In the genomic region with DNA sequence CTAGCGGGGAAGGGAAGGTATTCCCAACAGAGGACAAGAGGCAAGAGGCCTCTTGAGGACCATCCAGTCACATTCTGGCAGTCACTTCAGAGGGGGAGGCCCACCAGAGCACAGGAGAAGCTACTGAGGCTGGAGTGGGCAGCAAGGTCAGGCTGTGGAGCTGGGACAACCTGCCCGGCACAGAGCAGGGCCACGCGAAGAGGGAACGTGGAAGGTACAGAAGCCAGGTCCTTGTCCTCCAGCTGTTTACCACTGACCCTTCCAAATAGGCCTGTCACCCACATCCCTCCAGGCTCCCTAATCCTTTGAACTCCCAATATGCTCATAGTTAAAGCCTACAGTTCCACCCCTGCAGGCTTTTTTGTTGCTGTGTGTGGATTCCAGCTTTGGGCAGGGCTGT, we compare ENCODE assay signal across 23 cellular contexts.
"Had no signal": no experiment of that assay in that cellular context is flagged by ENCODE, and none has a peak within 500 bp of the region (broad histone marks: within the 10 kb centered on the region; RNA-seq: fewer than 3 reads in every experiment).

No MANE protein-coding gene starts in this region.

- H3K4me3 ChIP-seq: body of pancreas, gastroesophageal sphincter, heart left ventricle, psoas muscle, skin epidermis, suprapubic skin had no signal

- H3K4me3 Mint-ChIP-seq: activated CD4-positive, alpha-beta T cell treated with anti-CD3 and anti-CD28 coated beads for 36 hours; activated T-helper 1 cell treated with anti-CD3 and anti-CD28 coated beads, Interleukin-12 subunit alpha, Interleukin-12 subunit beta, Interleukin-2, Interleukin-4 antibody, amounts not matched to agents 30 ng/mL and 10 ng/mL and 1 ng/mL, durations not matched to agents 14 hours and 24 hours and 36 hours; central memory CD8-positive, alpha-beta T cell; memory B cell; naive thymus-derived CD8-positive, alpha-beta T cell; stimulated activated naive CD8-positive, alpha-beta T cell treated with anti-CD3 and anti-CD28 coated beads, Interleukin-15, amount 100 ng/mL, for 72 hours; WTC11 had no signal

- H3K36me3 ChIP-seq: gastroesophageal sphincter, heart left ventricle, suprapubic skin had no signal

- H3K9me3 ChIP-seq: body of pancreas, gastroesophageal sphincter, heart left ventricle, psoas muscle, suprapubic skin had no signal

- H3K4me1 Mint-ChIP-seq: activated CD4-positive, alpha-beta T cell treated with anti-CD3 and anti-CD28 coated beads for 36 hours; central memory CD8-positive, alpha-beta T cell; stimulated activated naive CD8-positive, alpha-beta T cell treated with anti-CD3 and anti-CD28 coated beads, Interleukin-15, amount 100 ng/mL, for 72 hours had no signal

- H3K27ac ChIP-seq: body of pancreas, heart left ventricle, psoas muscle, skin epidermis, suprapubic skin had no signal

- H3K4me1 ChIP-seq: body of pancreas, psoas muscle had no signal

- H3K36me3 Mint-ChIP-seq: immature natural killer cell; memory B cell; naive thymus-derived CD8-positive, alpha-beta T cell; WTC11 had no signal

- H3K27me3 Mint-ChIP-seq: activated CD4-positive, alpha-beta T cell treated with anti-CD3 and anti-CD28 coated beads for 36 hours; stimulated activated naive CD8-positive, alpha-beta T cell treated with anti-CD3 and anti-CD28 coated beads, Interleukin-15, amount 100 ng/mL, for 72 hours had no signal

- H3K27me3 ChIP-seq: body of pancreas, gastroesophageal sphincter, heart left ventricle had no signal

- ATAC-seq: activated CD4-positive, alpha-beta T cell treated with anti-CD3 and anti-CD28 coated beads for 36 hours; body of pancreas; esophagus mucosa; gastroesophageal sphincter; heart left ventricle; left ventricle myocardium superior; naive thymus-derived CD8-positive, alpha-beta T cell; psoas muscle; right cardiac atrium; stimulated activated naive CD8-positive, alpha-beta T cell treated with anti-CD3 and anti-CD28 coated beads, Interleukin-15, amount 100 ng/mL, for 72 hours; WTC11 had no signal

- H3K9me3 Mint-ChIP-seq: activated T-helper 1 cell treated with anti-CD3 and anti-CD28 coated beads, Interleukin-12 subunit alpha, Interleukin-12 subunit beta, Interleukin-2, Interleukin-4 antibody, amounts not matched to agents 30 ng/mL and 10 ng/mL and 1 ng/mL, durations not matched to agents 14 hours and 24 hours and 36 hours; central memory CD8-positive, alpha-beta T cell; immature natural killer cell; memory B cell; naive thymus-derived CD8-positive, alpha-beta T cell; stimulated activated naive CD8-positive, alpha-beta T cell treated with anti-CD3 and anti-CD28 coated beads, Interleukin-15, amount 100 ng/mL, for 72 hours; WTC11 had no signal

- H3K27ac Mint-ChIP-seq: activated CD4-positive, alpha-beta T cell treated with anti-CD3 and anti-CD28 coated beads for 36 hours; activated T-helper 1 cell treated with anti-CD3 and anti-CD28 coated beads, Interleukin-12 subunit alpha, Interleukin-12 subunit beta, Interleukin-2, Interleukin-4 antibody, amounts not matched to agents 30 ng/mL and 10 ng/mL and 1 ng/mL, durations not matched to agents 14 hours and 24 hours and 36 hours; memory B cell; stimulated activated naive CD8-positive, alpha-beta T cell treated with anti-CD3 and anti-CD28 coated beads, Interleukin-15, amount 100 ng/mL, for 72 hours; WTC11 had no signal

- DNase-seq: activated CD4-positive, alpha-beta T cell treated with anti-CD3 and anti-CD28 coated beads for 36 hours; activated CD4-positive, alpha-beta T cell treated with anti-CD3 and anti-CD28 coated beads, Interleukin-2, amount 50 U/mL, for 48 hours; activated naive CD4-positive, alpha-beta T cell; body of pancreas; effector CD4-positive, alpha-beta T cell; immature natural killer cell; left ventricle myocardium superior; naive thymus-derived CD8-positive, alpha-beta T cell; right cardiac atrium; stimulated activated CD4-positive, alpha-beta T cell treated with anti-CD3 and anti-CD28 coated beads, Interleukin-15, amount 100 ng/mL, for 24 hours; stimulated activated CD4-positive, alpha-beta T cell treated with anti-CD3 and anti-CD28 coated beads, Interleukin-2, amount 100 ng/mL, for 48 hours; stimulated activated naive CD8-positive, alpha-beta T cell treated with anti-CD3 and anti-CD28 coated beads, Interleukin-15, amount 100 ng/mL, for 72 hours; trophoblast cell had no signal
